In the genomic region with DNA sequence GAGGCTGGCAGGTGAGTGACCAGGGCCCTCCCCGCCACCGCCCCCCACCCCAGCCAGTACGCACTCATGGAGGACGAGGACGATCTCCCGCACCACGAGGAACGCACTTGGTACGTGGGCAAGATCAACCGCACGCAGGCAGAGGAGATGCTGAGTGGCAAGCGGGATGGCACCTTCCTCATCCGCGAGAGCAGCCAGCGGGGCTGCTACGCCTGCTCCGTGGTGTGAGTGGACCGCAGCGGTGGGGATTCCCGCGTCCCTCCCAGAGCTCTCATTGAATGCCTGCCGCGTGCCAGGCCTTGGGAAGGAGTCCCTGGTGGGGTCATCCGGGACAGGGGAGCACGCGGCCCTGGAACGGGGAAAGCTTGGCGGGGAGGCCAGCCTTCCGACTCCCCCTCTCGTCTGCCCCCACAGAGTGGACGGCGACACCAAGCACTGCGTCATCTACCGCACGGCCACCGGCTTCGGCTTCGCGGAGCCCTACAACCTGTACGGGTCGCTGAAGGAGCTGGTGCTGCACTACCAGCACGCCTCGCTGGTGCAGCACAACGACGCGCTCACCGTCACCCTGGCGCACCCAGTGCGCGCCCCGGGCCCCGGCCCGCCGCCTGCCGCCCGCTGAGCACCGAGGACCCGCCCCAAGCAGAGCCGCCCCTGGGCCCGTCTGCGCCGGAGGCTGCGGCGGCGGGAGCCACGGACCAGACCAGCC, we compare ENCODE assay signal across 20 cellular contexts. TPM values are rescaled to one million over a fixed set of nuclear protein-coding genes. Genes with fewer than 3 reads are reported as not detected.
DNase-seq lines count a peak whose midpoint lies in the region; ATAC-seq, FAIRE-seq and TF ChIP-seq lines count a peak whose summit lies in the region.
"Had no signal": no experiment of that assay in that cellular context is flagged by ENCODE, and none has a peak within 500 bp of the region (broad histone marks: within the 10 kb centered on the region; RNA-seq: fewer than 3 reads in every experiment).

No MANE protein-coding gene starts in this region.

- DNase-seq in OCI-LY7 (ENCODE audit: low spot score): no peak
- DNase-seq in HepG2 (ENCODE audit: low spot score): no peak
- no peak for DNase-seq in substantia nigra (lab: John Stamatoyannopoulos, UW)
- DNase-seq in H4 (ENCODE audit: low spot score): no peak
- no peak for DNase-seq in epidermal melanocyte (ENCODE audit: insufficient read length, low spot score)
- DNase-seq in hypothalamus (lab: John Stamatoyannopoulos, UW): no peak
- DNase-seq: DMS79 treated with DMSO at 0.1 percent for 48 hours, NCI-H1105, NCI-H2029 treated with DMSO at 0.1 percent for 48 hours had no signal

- intact Hi-C loops in OCI-LY7 (cut with micrococcal nuclease; ENCODE audit: unreplicated experiment): loop anchor here (2.0 to 5.0 kb wide), 3 partner anchors 24 to 162 kb away; partner anchors contain the start of genes ARRDC2 and MPV17L2
- intact Hi-C loops in HepG2 (cut with micrococcal nuclease; ENCODE audit: unreplicated experiment): loop anchor here (1.0 kb wide), 1 partner anchor 56 kb away; no protein-coding TSS in a partner anchor

- TF ChIP-seq EP300 in HepG2 (IDR thresholded peaks at IDR 0.05; ENCODE audit: low read depth in 2 of 2, low read length in 2 of 2) (no peak), HepG2 (CRISPR knock-in tag; IDR thresholded peaks at IDR 0.05; ENCODE audit: borderline replicate concordance) (no peak)

- no peaks in the 10 kb centered on the region for H4K20me1 ChIP-seq in DOHH2 (ENCODE audit: control insufficient read depth, insufficient read depth, low read depth, low read length)
- no peaks in the 10 kb centered on the region for H4K20me1 ChIP-seq in OCI-LY7 (ENCODE audit: insufficient read depth, low read length)
- H4K20me1 ChIP-seq in HepG2 (ENCODE audit: insufficient read depth, low read length): 0 out of 2 replicates have a peak, but pooled peaks cover 3% of the 10 kb centered on the region

- peaks cover 33% of the 10 kb centered on the region for H3F3A ChIP-seq in DOHH2 (ENCODE audit: control insufficient read depth, insufficient read depth)

- H3K4me1 ChIP-seq in DOHH2 (ENCODE audit: control insufficient read depth, low read length) (peaks cover 58% of the 10 kb centered on the region), OCI-LY7 (ENCODE audit: insufficient read depth, low read length, poor library complexity, severe bottlenecking) (peaks cover 59% of the 10 kb centered on the region), HepG2 (ENCODE audit: insufficient read depth, low read length) (no peaks in the 10 kb centered on the region)

- H3K4me2 ChIP-seq in DOHH2 (ENCODE audit: low read length) (peak overlapping the region; percentile 99), OCI-LY7 (ENCODE audit: low read length) (peak overlapping the region; percentile 74), HepG2 (ENCODE audit: low read depth, low read length) (no peak overlapping the region)
- H3K4me2 ChIP-seq: smooth muscle cell had no signal

- H3K4me3 ChIP-seq in DOHH2 (ENCODE audit: low read length) (peak overlapping the region; percentile 96), OCI-LY7 (ENCODE audit: low read depth, low read length, poor library complexity, severe bottlenecking) (peak overlapping the region; percentile 50), HepG2 (replicated peaks in 1 of 3; ENCODE audit: insufficient read depth in 1 of 3, low read depth in 2 of 3, low read length in 3 of 3) (no peak overlapping the region)
- H3K4me3 ChIP-seq: body of pancreas, ovary, SJCRH30, smooth muscle cell, thyroid gland had no signal

- 99% methylated on average over 26 of the region's 66 CpGs for WGBS in HepG2 (ENCODE audit: low lambda C conversion rate)

- H3K27ac ChIP-seq in DOHH2 (ENCODE audit: low read depth, low read length) (peak overlapping the region; percentile 97), OCI-LY7 (ENCODE audit: low read depth, low read length, poor library complexity, severe bottlenecking) (peak overlapping the region; percentile 93), HepG2 (ENCODE audit: extremely low read length, insufficient read depth, low read length) (no peak overlapping the region), substantia nigra (ENCODE audit: low read depth, low read length, poor library complexity, severe bottlenecking) (peak overlapping the region; percentile 66)
- H3K27ac ChIP-seq: epithelial cell of prostate, ovary, SJCRH30, thyroid gland had no signal

- CTCF ChIA-PET in OCI-LY7 (lab: Charles Lee; ENCODE audit: unreplicated experiment) (no interaction called here), HepG2 (lab: Yijun Ruan, JAX; ENCODE audit: low intra/inter-chr PET ratio, low total read pairs) (interaction anchor here (0.7 to 3.2 kb wide), 3 partner anchors 56 to 110 kb away, joined by 4 to 25 read pairs (median 4); no protein-coding TSS in a partner anchor)

- POLR2A ChIA-PET in OCI-LY7 (lab: Charles Lee) (interaction anchor here (0.9 kb wide), 1 partner anchor 49 kb away, joined by 7 read pairs; no protein-coding TSS in a partner anchor), HepG2 (lab: Yijun Ruan, JAX) (interaction anchor here (0.9 to 2.6 kb wide), 4 partner anchors 15 to 58 kb away, joined by 3 to 8 read pairs (median 4); no protein-coding TSS in a partner anchor)

- TF ChIP-seq POLR2A in HepG2 (IDR thresholded peaks at IDR 0.05; ENCODE audit: insufficient read depth in 1 of 2, low read depth in 2 of 2, low read length in 2 of 2): no peak

- no peak overlapping the region for H3K9ac ChIP-seq in HepG2 (ENCODE audit: insufficient read depth, low read depth, low read length)

- in situ Hi-C loops in HepG2 (cut with HindIII; ENCODE audit: extremely low pct_ligation_motif_present, low pct_unique_long_range_greater_than_20kb): no loop called here

- TF ChIP-seq CTCF in DOHH2 (IDR thresholded peaks at IDR 0.05; ENCODE audit: low read depth, low read length, poor library complexity, severe bottlenecking) (no peak), OCI-LY7 (conservative IDR thresholded peaks at IDR 0.05; ENCODE audit: low read length) (no peak), HepG2 (CRISPR knock-in tag; IDR thresholded peaks at IDR 0.05) (no peak)

- H3K27me3 ChIP-seq in DOHH2 (ENCODE audit: control insufficient read depth, low read length) (no peaks in the 10 kb centered on the region), HepG2 (ENCODE audit: control insufficient read depth in 1 of 2, insufficient read depth in 2 of 2, low read length in 2 of 2) (no peaks in the 10 kb centered on the region)
- H3K27me3 ChIP-seq: body of pancreas, heart right ventricle, ovary, SJCRH30, thyroid gland had no signal

- H2AFZ ChIP-seq in OCI-LY7 (ENCODE audit: low read length) (peak overlapping the region; percentile 3; the same call in 1 of the 2 replicates), HepG2 (ENCODE audit: low read length) (no peak overlapping the region)

- no peak for TF ChIP-seq RAD21 in HepG2 (CRISPR knock-in tag; IDR thresholded peaks at IDR 0.05)

- BruUV-seq in OCI-LY7 (replicated peaks; lab: Mats Ljungman, UMichigan) (no TSS peak), HepG2 (replicated peaks; lab: Mats Ljungman, UMichigan) (no TSS peak)

- H3K79me2 ChIP-seq in DOHH2 (ENCODE audit: control insufficient read depth, low read length): peaks cover 17% of the 10 kb centered on the region
- H3K79me2 ChIP-seq in OCI-LY7 (ENCODE audit: insufficient read depth, low read depth, low read length): no peaks in the 10 kb centered on the region; the same call in 1 of the 2 replicates
- no peaks in the 10 kb centered on the region for H3K79me2 ChIP-seq in HepG2 (ENCODE audit: insufficient read depth, low read length)

- no peaks in the 10 kb centered on the region for H3K9me2 ChIP-seq in DOHH2 (replicated peaks; ENCODE audit: control insufficient read depth, low read length)
- H3K9me2 ChIP-seq in OCI-LY7 (ENCODE audit: insufficient read depth, low read length): no peaks in the 10 kb centered on the region

- ATAC-seq in HepG2: no peak

- H3K36me3 ChIP-seq in DOHH2 (ENCODE audit: control insufficient read depth, low read length) (peaks cover 29% of the 10 kb centered on the region), OCI-LY7 (ENCODE audit: insufficient read depth, low read length) (peaks cover 17% of the 10 kb centered on the region), HepG2 (replicated peaks in 1 of 2; ENCODE audit: control insufficient read depth in 1 of 2, insufficient read depth in 2 of 2, low read length in 2 of 2) (peaks cover 15 to 29% of the 10 kb centered on the region in 2 experiments)
- H3K36me3 ChIP-seq: ovary had no signal

- no peaks in the 10 kb centered on the region for H3K9me3 ChIP-seq in DOHH2 (ENCODE audit: control insufficient read depth, insufficient read depth, low read length)
- no peaks in the 10 kb centered on the region for H3K9me3 ChIP-seq in OCI-LY7 (ENCODE audit: low read length)
- H3K9me3 ChIP-seq in HepG2 (ENCODE audit: low read length): no peaks in the 10 kb centered on the region
- H3K9me3 ChIP-seq: body of pancreas, heart right ventricle, ovary, SJCRH30, thyroid gland had no signal

- FAIRE-seq in HepG2 (lab: Jason Lieb, UNC): no peak

RNA-seq across cellular contexts. Expression of gene IFI30, which starts 4.8 kb away (rescaled TPM):
- total RNA-seq in OCI-LY7 (2014; rRNA removed; shearing (Covaris generic)): 141 and 195 TPM in 2 replicates
- total RNA-seq in OCI-LY7 (2022): 117 and 170 TPM in 2 replicates
- total RNA-seq in HepG2 (2016; rRNA removed; fragmentation: Illumina TruSeq; extraction: Trizol): 41.2 and 79.4 TPM in 2 replicates
- 49.8 and 56.5 TPM in 2 replicates for total RNA-seq in HepG2 (2016; cell fraction: cytosol; rRNA removed; fragmentation: Illumina TruSeq; extraction: Trizol; ENCODE audit: low read depth)
- 39.1 and 76.9 TPM in 2 replicates for total RNA-seq in HepG2 (2016; cell fraction: insoluble cytoplasmic fraction; rRNA removed; fragmentation: Illumina TruSeq; extraction: Trizol)
- 32.9 and 35.3 TPM in 2 replicates for total RNA-seq in HepG2 (2016; cell fraction: membrane; rRNA removed; fragmentation: Illumina TruSeq; extraction: Trizol)
- 62.2 and 72.4 TPM in 2 replicates for total RNA-seq in HepG2 (2016; cell fraction: nucleus; rRNA removed; fragmentation: Illumina TruSeq; extraction: Trizol)
- polyA plus RNA-seq in HepG2 (2011; rRNA removed): 24.7 and 25.0 TPM in 2 replicates
- polyA plus RNA-seq in HepG2 (2011; cell fraction: cytosol; rRNA removed): 33.2 and 51.0 TPM in 2 replicates
- polyA plus RNA-seq in HepG2 (2011; cell fraction: nucleus; rRNA removed): 13.2 and 16.2 TPM in 2 replicates
- 13.8 and 14.8 TPM in 2 replicates for polyA plus RNA-seq in HepG2 (2012)
- polyA plus RNA-seq in HepG2 (2016; cell fraction: cytosol; fragmentation: Illumina TruSeq; extraction: Trizol; ENCODE audit: low read depth): 68.0 and 80.0 TPM in 2 replicates
- polyA plus RNA-seq in HepG2 (2016; cell fraction: insoluble cytoplasmic fraction; fragmentation: Illumina TruSeq; extraction: Trizol; ENCODE audit: low read depth): 46.2 and 52.2 TPM in 2 replicates
- polyA plus RNA-seq in HepG2 (2016; cell fraction: membrane; fragmentation: Illumina TruSeq; extraction: Trizol; ENCODE audit: low read depth): 28.9 and 31.1 TPM in 2 replicates
- 133 TPM in 2 replicates for polyA plus RNA-seq in HepG2 (2016; cell fraction: nucleus; fragmentation: Illumina TruSeq; extraction: Trizol; ENCODE audit: insufficient read depth, low read depth)
- polyA minus RNA-seq in HepG2 (2011; rRNA and poly(A)+ RNA removed; ENCODE audit: low replicate concordance): 49.7 and 255 TPM in 2 replicates
- polyA minus RNA-seq in HepG2 (2011; cell fraction: cytosol; rRNA and poly(A)+ RNA removed): 11.2 and 23.9 TPM in 2 replicates
- 3.7 and 4.4 TPM in 2 replicates for polyA minus RNA-seq in HepG2 (2011; cell fraction: nucleus; rRNA and poly(A)+ RNA removed)
- total RNA-seq in H4 (2014; rRNA removed; shearing (Covaris generic)): 156 and 172 TPM in 2 replicates

RNA-seq across cellular contexts. Expression of gene PIK3R2, which starts 15.9 kb away (rescaled TPM):
- total RNA-seq in OCI-LY7 (2014; rRNA removed; shearing (Covaris generic)): 1.6 and 3.2 TPM in 2 replicates
- total RNA-seq in OCI-LY7 (2022): 20.5 and 30.0 TPM in 2 replicates
- total RNA-seq in HepG2 (2016; rRNA removed; fragmentation: Illumina TruSeq; extraction: Trizol): 15.8 and 25.3 TPM in 2 replicates
- total RNA-seq in HepG2 (2016; cell fraction: cytosol; rRNA removed; fragmentation: Illumina TruSeq; extraction: Trizol; ENCODE audit: low read depth): 13.7 and 16.1 TPM in 2 replicates
- total RNA-seq in HepG2 (2016; cell fraction: insoluble cytoplasmic fraction; rRNA removed; fragmentation: Illumina TruSeq; extraction: Trizol): 12.5 and 18.3 TPM in 2 replicates
- total RNA-seq in HepG2 (2016; cell fraction: membrane; rRNA removed; fragmentation: Illumina TruSeq; extraction: Trizol): 33.3 and 40.2 TPM in 2 replicates
- 14.5 and 18.4 TPM in 2 replicates for total RNA-seq in HepG2 (2016; cell fraction: nucleus; rRNA removed; fragmentation: Illumina TruSeq; extraction: Trizol)
- polyA plus RNA-seq in HepG2 (2011; rRNA removed): 18.6 and 27.2 TPM in 2 replicates
- 17.0 and 21.2 TPM in 2 replicates for polyA plus RNA-seq in HepG2 (2011; cell fraction: cytosol; rRNA removed)
- 35.7 and 42.1 TPM in 2 replicates for polyA plus RNA-seq in HepG2 (2011; cell fraction: nucleus; rRNA removed)
- polyA plus RNA-seq in HepG2 (2012): 39.2 and 39.3 TPM in 2 replicates
- 8.4 and 11.9 TPM in 2 replicates for polyA plus RNA-seq in HepG2 (2016; cell fraction: cytosol; fragmentation: Illumina TruSeq; extraction: Trizol; ENCODE audit: low read depth)
- 30.5 and 42.6 TPM in 2 replicates for polyA plus RNA-seq in HepG2 (2016; cell fraction: insoluble cytoplasmic fraction; fragmentation: Illumina TruSeq; extraction: Trizol; ENCODE audit: low read depth)
- 46.8 and 48.0 TPM in 2 replicates for polyA plus RNA-seq in HepG2 (2016; cell fraction: membrane; fragmentation: Illumina TruSeq; extraction: Trizol; ENCODE audit: low read depth)
- polyA plus RNA-seq in HepG2 (2016; cell fraction: nucleus; fragmentation: Illumina TruSeq; extraction: Trizol; ENCODE audit: insufficient read depth, low read depth): 60.8 and 65.6 TPM in 2 replicates
- 18.1 and 22.4 TPM in 2 replicates for polyA minus RNA-seq in HepG2 (2011; rRNA and poly(A)+ RNA removed; ENCODE audit: low replicate concordance)
- polyA minus RNA-seq in HepG2 (2011; cell fraction: cytosol; rRNA and poly(A)+ RNA removed): 12.0 and 21.3 TPM in 2 replicates
- 12.7 and 19.6 TPM in 2 replicates for polyA minus RNA-seq in HepG2 (2011; cell fraction: nucleus; rRNA and poly(A)+ RNA removed)
- total RNA-seq in H4 (2014; rRNA removed; shearing (Covaris generic)): 9.8 and 25.1 TPM in 2 replicates

RNA-seq across cellular contexts. Expression of gene MPV17L2, which starts 24.2 kb away (rescaled TPM):
- 21.9 and 23.7 TPM in 2 replicates for total RNA-seq in OCI-LY7 (2014; rRNA removed; shearing (Covaris generic))
- total RNA-seq in OCI-LY7 (2022) (18.1 and 22.6 TPM in 2 replicates), HepG2 (2016; rRNA removed; fragmentation: Illumina TruSeq; extraction: Trizol) (13.0 and 16.7 TPM in 2 replicates)
- total RNA-seq in HepG2 (2016; cell fraction: cytosol; rRNA removed; fragmentation: Illumina TruSeq; extraction: Trizol; ENCODE audit: low read depth): 5.8 and 6.2 TPM in 2 replicates
- 13.4 and 17.8 TPM in 2 replicates for total RNA-seq in HepG2 (2016; cell fraction: insoluble cytoplasmic fraction; rRNA removed; fragmentation: Illumina TruSeq; extraction: Trizol)
- 8.3 and 11.1 TPM in 2 replicates for total RNA-seq in HepG2 (2016; cell fraction: membrane; rRNA removed; fragmentation: Illumina TruSeq; extraction: Trizol)
- 9.2 and 11.2 TPM in 2 replicates for total RNA-seq in HepG2 (2016; cell fraction: nucleus; rRNA removed; fragmentation: Illumina TruSeq; extraction: Trizol)
- polyA plus RNA-seq in HepG2 (2011; rRNA removed): 12.4 and 13.6 TPM in 2 replicates
- 8.7 and 13.2 TPM in 2 replicates for polyA plus RNA-seq in HepG2 (2011; cell fraction: cytosol; rRNA removed)
- 5.8 and 6.4 TPM in 2 replicates for polyA plus RNA-seq in HepG2 (2011; cell fraction: nucleus; rRNA removed)
- 6.0 and 9.4 TPM in 2 replicates for polyA plus RNA-seq in HepG2 (2012)
- 7.8 and 8.4 TPM in 2 replicates for polyA plus RNA-seq in HepG2 (2016; cell fraction: cytosol; fragmentation: Illumina TruSeq; extraction: Trizol; ENCODE audit: low read depth)
- 21.7 TPM in 2 replicates for polyA plus RNA-seq in HepG2 (2016; cell fraction: insoluble cytoplasmic fraction; fragmentation: Illumina TruSeq; extraction: Trizol; ENCODE audit: low read depth)
- polyA plus RNA-seq in HepG2 (2016; cell fraction: membrane; fragmentation: Illumina TruSeq; extraction: Trizol; ENCODE audit: low read depth): 9.2 and 11.9 TPM in 2 replicates
- 27.8 and 29.4 TPM in 2 replicates for polyA plus RNA-seq in HepG2 (2016; cell fraction: nucleus; fragmentation: Illumina TruSeq; extraction: Trizol; ENCODE audit: insufficient read depth, low read depth)
- 22.3 and 69.9 TPM in 2 replicates for polyA minus RNA-seq in HepG2 (2011; rRNA and poly(A)+ RNA removed; ENCODE audit: low replicate concordance)
- 3.4 and 4.1 TPM in 2 replicates for polyA minus RNA-seq in HepG2 (2011; cell fraction: cytosol; rRNA and poly(A)+ RNA removed)
- polyA minus RNA-seq in HepG2 (2011; cell fraction: nucleus; rRNA and poly(A)+ RNA removed): 2.5 and 3.7 TPM in 2 replicates
- 17.7 and 30.9 TPM in 2 replicates for total RNA-seq in H4 (2014; rRNA removed; shearing (Covaris generic))

RNA-seq across cellular contexts. Expression of gene RAB3A, which starts 35.0 kb away (rescaled TPM):
- 2.9 and 4.9 TPM in 2 replicates for total RNA-seq in OCI-LY7 (2014; rRNA removed; shearing (Covaris generic))
- total RNA-seq in OCI-LY7 (2022) (6.9 and 8.6 TPM in 2 replicates), HepG2 (2016; rRNA removed; fragmentation: Illumina TruSeq; extraction: Trizol) (0.53 and 0.58 TPM in 2 replicates)
- 1.5 and 2.4 TPM in 2 replicates for total RNA-seq in HepG2 (2016; cell fraction: cytosol; rRNA removed; fragmentation: Illumina TruSeq; extraction: Trizol; ENCODE audit: low read depth)
- 0.61 and 1.2 TPM in 2 replicates for total RNA-seq in HepG2 (2016; cell fraction: insoluble cytoplasmic fraction; rRNA removed; fragmentation: Illumina TruSeq; extraction: Trizol)
- total RNA-seq in HepG2 (2016; cell fraction: membrane; rRNA removed; fragmentation: Illumina TruSeq; extraction: Trizol): 1.4 and 1.8 TPM in 2 replicates
- 1.0 and 1.4 TPM in 2 replicates for total RNA-seq in HepG2 (2016; cell fraction: nucleus; rRNA removed; fragmentation: Illumina TruSeq; extraction: Trizol)
- polyA plus RNA-seq in HepG2 (2011; rRNA removed): 0.95 and 0.98 TPM in 2 replicates
- 1.4 TPM in 2 replicates for polyA plus RNA-seq in HepG2 (2011; cell fraction: cytosol; rRNA removed)
- 2.7 and 3.2 TPM in 2 replicates for polyA plus RNA-seq in HepG2 (2011; cell fraction: nucleus; rRNA removed)
- 1.8 and 2.1 TPM in 2 replicates for polyA plus RNA-seq in HepG2 (2012)
- 0.90 and 0.94 TPM in 2 replicates for polyA plus RNA-seq in HepG2 (2016; cell fraction: cytosol; fragmentation: Illumina TruSeq; extraction: Trizol; ENCODE audit: low read depth)
- 1.1 and 2.1 TPM in 2 replicates for polyA plus RNA-seq in HepG2 (2016; cell fraction: insoluble cytoplasmic fraction; fragmentation: Illumina TruSeq; extraction: Trizol; ENCODE audit: low read depth)
- polyA plus RNA-seq in HepG2 (2016; cell fraction: membrane; fragmentation: Illumina TruSeq; extraction: Trizol; ENCODE audit: low read depth): 1.1 TPM in 2 replicates
- 2.0 and 3.3 TPM in 2 replicates for polyA plus RNA-seq in HepG2 (2016; cell fraction: nucleus; fragmentation: Illumina TruSeq; extraction: Trizol; ENCODE audit: insufficient read depth, low read depth)
- polyA minus RNA-seq in HepG2 (2011; rRNA and poly(A)+ RNA removed; ENCODE audit: low replicate concordance): 4.2 and 9.4 TPM in 2 replicates
- 3.9 and 4.1 TPM in 2 replicates for polyA minus RNA-seq in HepG2 (2011; cell fraction: cytosol; rRNA and poly(A)+ RNA removed)
- 0.64 and 1.2 TPM in 2 replicates for polyA minus RNA-seq in HepG2 (2011; cell fraction: nucleus; rRNA and poly(A)+ RNA removed)
- 0.41 and 2.2 TPM in 2 replicates for total RNA-seq in H4 (2014; rRNA removed; shearing (Covaris generic))

RNA-seq across cellular contexts. Expression of gene PDE4C, which starts 57.4 kb away (rescaled TPM):
- not detected in 2 replicates for total RNA-seq in OCI-LY7 (2014; rRNA removed; shearing (Covaris generic))
- total RNA-seq in OCI-LY7 (2022) (0.77 and 1.4 TPM in 2 replicates), HepG2 (2016; rRNA removed; fragmentation: Illumina TruSeq; extraction: Trizol) (0.90 and 1.4 TPM in 2 replicates)
- total RNA-seq in HepG2 (2016; cell fraction: cytosol; rRNA removed; fragmentation: Illumina TruSeq; extraction: Trizol; ENCODE audit: low read depth): 0.30 and 0.44 TPM in 2 replicates
- total RNA-seq in HepG2 (2016; cell fraction: insoluble cytoplasmic fraction; rRNA removed; fragmentation: Illumina TruSeq; extraction: Trizol): 0.49 and 1.5 TPM in 2 replicates
- total RNA-seq in HepG2 (2016; cell fraction: membrane; rRNA removed; fragmentation: Illumina TruSeq; extraction: Trizol): 0.07 and 0.37 TPM in 2 replicates
- total RNA-seq in HepG2 (2016; cell fraction: nucleus; rRNA removed; fragmentation: Illumina TruSeq; extraction: Trizol): 1.7 and 2.4 TPM in 2 replicates
- polyA plus RNA-seq in HepG2 (2011; rRNA removed): 14.0 and 17.9 TPM in 2 replicates
- 3.4 and 4.6 TPM in 2 replicates for polyA plus RNA-seq in HepG2 (2011; cell fraction: cytosol; rRNA removed)
- 128 and 158 TPM in 2 replicates for polyA plus RNA-seq in HepG2 (2011; cell fraction: nucleus; rRNA removed)
- polyA plus RNA-seq in HepG2 (2012): 2.2 and 3.2 TPM in 2 replicates
- not detected in 2 replicates for polyA plus RNA-seq in HepG2 (2016; cell fraction: cytosol; fragmentation: Illumina TruSeq; extraction: Trizol; ENCODE audit: low read depth)
- 0.33 and 0.37 TPM in 2 replicates for polyA plus RNA-seq in HepG2 (2016; cell fraction: insoluble cytoplasmic fraction; fragmentation: Illumina TruSeq; extraction: Trizol; ENCODE audit: low read depth)
- not detected in 2 replicates for polyA plus RNA-seq in HepG2 (2016; cell fraction: membrane; fragmentation: Illumina TruSeq; extraction: Trizol; ENCODE audit: low read depth)
- polyA plus RNA-seq in HepG2 (2016; cell fraction: nucleus; fragmentation: Illumina TruSeq; extraction: Trizol; ENCODE audit: insufficient read depth, low read depth): 10.9 and 11.5 TPM in 2 replicates
- polyA minus RNA-seq in HepG2 (2011; rRNA and poly(A)+ RNA removed; ENCODE audit: low replicate concordance): 0.56 and 12.3 TPM in 2 replicates
- 1.5 and 3.1 TPM in 2 replicates for polyA minus RNA-seq in HepG2 (2011; cell fraction: cytosol; rRNA and poly(A)+ RNA removed)
- 30.4 and 31.1 TPM in 2 replicates for polyA minus RNA-seq in HepG2 (2011; cell fraction: nucleus; rRNA and poly(A)+ RNA removed)
- total RNA-seq in H4 (2014; rRNA removed; shearing (Covaris generic)): 0.06 TPM in 1 of 2 replicates, not detected in the other
- total RNA-seq: CD8-positive, alpha-beta memory T cell; mesenteric fat pad; naive thymus-derived CD4-positive, alpha-beta T cell had no signal
- polyA plus RNA-seq: CD8-positive, alpha-beta memory T cell; naive thymus-derived CD4-positive, alpha-beta T cell had no signal

Comparison
In these comparisons a context has a peak if more than half of its experiments do, and no peak if none do; other contexts are left out.
1. H3K4me3 ChIP-seq: peak in DOHH2 (single experiment) and OCI-LY7 (single experiment); none in HepG2 (0 of 3).